In the genomic region with DNA sequence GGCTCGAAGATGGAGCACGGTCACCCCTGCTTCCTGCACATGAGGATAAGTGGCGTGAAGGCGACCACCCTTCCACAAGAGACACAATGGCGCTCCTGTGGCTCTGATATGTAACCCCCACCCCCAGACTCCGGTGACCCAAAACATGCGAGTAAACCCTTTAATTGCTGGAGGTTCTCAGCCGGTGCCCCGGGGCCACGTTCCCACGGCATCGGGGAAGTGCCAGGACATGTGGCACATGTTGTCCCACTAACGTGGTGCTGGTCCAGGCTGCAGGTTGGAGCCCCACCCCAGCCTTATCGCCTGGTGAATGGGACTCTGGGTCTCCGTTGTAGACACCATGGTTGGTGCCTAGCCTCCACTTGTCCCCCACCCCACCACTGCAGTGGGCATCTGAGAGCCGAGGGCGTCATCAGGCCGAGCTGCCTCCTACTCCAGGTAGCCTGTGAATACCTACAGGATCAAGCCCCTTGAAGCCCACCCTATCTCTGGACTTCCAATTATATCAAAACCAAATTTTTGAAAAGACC, we compare ENCODE assay signal across 14 cellular contexts.
"Had no signal": no experiment of that assay in that cellular context is flagged by ENCODE, and none has a peak within 500 bp of the region (broad histone marks: within the 10 kb centered on the region; RNA-seq: fewer than 3 reads in every experiment).

No MANE protein-coding gene starts in this region.

- DNase-seq: activated CD4-positive, alpha-beta T cell treated with anti-CD3 and anti-CD28 coated beads for 48 hours; activated CD8-positive, alpha-beta memory T cell treated with anti-CD3 and anti-CD28 coated beads, Interleukin-2, amount 50 U/mL, for 48 hours; activated CD8-positive, alpha-beta T cell treated with anti-CD3 and anti-CD28 coated beads, Interleukin-2, amount 10 ng/mL, durations not matched to agents 7 days and 5 days; activated naive CD4-positive, alpha-beta T cell treated with anti-CD3 and anti-CD28 coated beads for 36 hours; adrenal gland; cortex of kidney; erythroblast; glutamatergic neuron; retina; stimulated activated CD4-positive, alpha-beta T cell treated with anti-CD3 and anti-CD28 coated beads, Interleukin-2, amount 100 ng/mL, for 24 hours; stimulated activated naive CD4-positive, alpha-beta T cell; upper lobe of right lung had no signal

- H3K36me3 ChIP-seq: adrenal gland, suprapubic skin, upper lobe of right lung had no signal

- H3K27me3 ChIP-seq: adrenal gland, suprapubic skin, upper lobe of right lung had no signal

- H3K9me3 ChIP-seq: adrenal gland, suprapubic skin, upper lobe of right lung had no signal

- H3K4me3 ChIP-seq: adrenal gland, suprapubic skin, upper lobe of right lung had no signal

- H3K27ac ChIP-seq: adrenal gland, upper lobe of right lung had no signal

- ATAC-seq: activated CD8-positive, alpha-beta T cell treated with anti-CD3 and anti-CD28 coated beads, Interleukin-2, amount 10 ng/mL, durations not matched to agents 7 days and 5 days; SK-N-SH treated with all-trans-retinoic acid at 6 μM for 48 hours had no signal
